29 cellular contexts compared by ENCODE assay signal in genomic region chr14:95681153-95681552, GRCh38.
"Had no signal": no experiment of that assay in that cellular context is flagged by ENCODE, and none has a peak within 500 bp of the region (broad histone marks: within the 10 kb centered on the region; RNA-seq: fewer than 3 reads in every experiment).

No MANE protein-coding gene starts in this region.

- DNase-seq: activated CD4-positive, alpha-beta T cell treated with anti-CD3 and anti-CD28 coated beads for 36 hours; activated CD4-positive, CD25-positive, alpha-beta regulatory T cell; activated CD8-positive, alpha-beta memory T cell treated with anti-CD3 and anti-CD28 coated beads, Interleukin-2, amount 10 ng/mL, durations not matched to agents 7 days and 5 days; activated CD8-positive, alpha-beta T cell treated with anti-CD3 and anti-CD28 coated beads, Interleukin-2, amount 10 ng/mL, durations not matched to agents 7 days and 5 days; activated naive CD4-positive, alpha-beta T cell; activated T-cell treated with anti-CD3 and anti-CD28 coated beads for 4 hours; activated T-cell treated with anti-CD3 and anti-CD28 coated beads, Interleukin-2, amount 50 U/mL, for 72 hours; central memory CD4-positive, alpha-beta T cell; foreskin keratinocyte; heart left ventricle; hypothalamus; immature natural killer cell; kidney; left colon; midbrain; naive thymus-derived CD8-positive, alpha-beta T cell; nucleus accumbens; pancreas; retina; sigmoid colon; small intestine; stimulated activated CD4-positive, alpha-beta T cell treated with anti-CD3 and anti-CD28 coated beads, Interleukin-1b, Interleukin-23, amount 100 ng/mL, for 48 hours; stimulated activated CD4-positive, alpha-beta T cell treated with anti-CD3 and anti-CD28 coated beads, Interleukin-4, amount 100 ng/mL, for 4 hours; stimulated activated CD8-positive, alpha-beta memory T cell treated with anti-CD3 and anti-CD28 coated beads, Interleukin-4, amount 100 ng/mL, for 48 hours; stimulated activated naive CD8-positive, alpha-beta T cell treated with anti-CD3 and anti-CD28 coated beads, Interleukin-15, amount 100 ng/mL, for 72 hours; substantia nigra; thyroid gland had no signal

- ATAC-seq: activated CD4-positive, alpha-beta T cell treated with anti-CD3 and anti-CD28 coated beads for 36 hours; activated CD8-positive, alpha-beta memory T cell treated with anti-CD3 and anti-CD28 coated beads, Interleukin-2, amount 10 ng/mL, durations not matched to agents 7 days and 5 days; activated CD8-positive, alpha-beta T cell treated with anti-CD3 and anti-CD28 coated beads, Interleukin-2, amount 10 ng/mL, durations not matched to agents 7 days and 5 days; activated naive CD4-positive, alpha-beta T cell treated with anti-CD3 and anti-CD28 coated beads, Interleukin-2, amount 50 U/mL, for 72 hours; activated T-cell treated with anti-CD3 and anti-CD28 coated beads, Interleukin-2, amount 50 U/mL, for 72 hours; foreskin keratinocyte; heart left ventricle; left colon; naive thymus-derived CD8-positive, alpha-beta T cell; stimulated activated memory B cell treated with anti-CD40 and anti-IgM and Interleukin-4, amounts not matched to agents 10 μg/mL and 1 μg/mL and 100 μg/mL, for 72 hours; stimulated activated naive CD8-positive, alpha-beta T cell treated with anti-CD3 and anti-CD28 coated beads, Interleukin-15, amount 100 ng/mL, for 72 hours had no signal
